1 cellular context compared by ENCODE assay signal in genomic region chr11:120674537-120674936, GRCh38.
TF ChIP-seq lines count a peak whose summit lies in the region.

No MANE protein-coding gene starts in this region.

TF ChIP-seq in HepG2, 621 proteins besides CTCF, POLR2A, EP300 and RAD21 (continued from another document and continues in another):
- no peak for TF ChIP-seq ZNF839 (CRISPR knock-in tag; IDR thresholded peaks at IDR 0.05; ENCODE audit: borderline replicate concordance)
- no peak for TF ChIP-seq ZSCAN31 (CRISPR knock-in tag; IDR thresholded peaks at IDR 0.05; ENCODE audit: low read depth)
- no peak for TF ChIP-seq ZBTB33 (CRISPR knock-in tag; IDR thresholded peaks at IDR 0.05)
- TF ChIP-seq ATM (IDR thresholded peaks at IDR 0.05; ENCODE audit: borderline replicate concordance) = no peak
- TF ChIP-seq FOXC1 (CRISPR knock-in tag; IDR thresholded peaks at IDR 0.05; ENCODE audit: borderline replicate concordance) = no peak
- TF ChIP-seq ZNF652 (CRISPR knock-in tag; IDR thresholded peaks at IDR 0.05; ENCODE audit: borderline replicate concordance, low read depth) = no peak
- no peak for TF ChIP-seq ZNF567 (CRISPR knock-in tag; IDR thresholded peaks at IDR 0.05; ENCODE audit: borderline replicate concordance)
- TF ChIP-seq SOX13 (IDR thresholded peaks at IDR 0.05) = no peak; the same call in 1 of the 2 replicates
- peak in 1 of 2 experiments; percentile 71; a peak in 2 of 4 replicates for TF ChIP-seq SOX13 (CRISPR knock-in tag; conservative IDR thresholded peaks at IDR 0.05 in 1 of 2, IDR thresholded peaks at IDR 0.05 in 1 of 2)
- TF ChIP-seq SALL2 (CRISPR knock-in tag; IDR thresholded peaks at IDR 0.05) = no peak
- no peak for TF ChIP-seq ZFP62 (CRISPR knock-in tag; IDR thresholded peaks at IDR 0.05)
- TF ChIP-seq PRDM4 (CRISPR knock-in tag; IDR thresholded peaks at IDR 0.05; ENCODE audit: borderline replicate concordance) = no peak
- TF ChIP-seq RARA (CRISPR knock-in tag; IDR thresholded peaks at IDR 0.05) = peak; percentile 50; the same call in 1 of the 2 replicates
- TF ChIP-seq ZBTB25 (CRISPR knock-in tag; IDR thresholded peaks at IDR 0.05) = no peak
- no peak for TF ChIP-seq AHR (CRISPR knock-in tag; IDR thresholded peaks at IDR 0.05)
- peak; percentile 73 for TF ChIP-seq ZNF644 (CRISPR knock-in tag; IDR thresholded peaks at IDR 0.05; ENCODE audit: low read depth)
- no peak for TF ChIP-seq JARID2 (CRISPR knock-in tag; IDR thresholded peaks at IDR 0.05; ENCODE audit: insufficient replicate concordance)
- TF ChIP-seq CBX5 (CRISPR knock-in tag; IDR thresholded peaks at IDR 0.05; ENCODE audit: borderline replicate concordance) = no peak
- no peak for TF ChIP-seq ZNF530 (CRISPR knock-in tag; IDR thresholded peaks at IDR 0.05; ENCODE audit: low read depth)
- TF ChIP-seq ZNF24 (IDR thresholded peaks at IDR 0.05) = no peak
- TF ChIP-seq FOSL1 (CRISPR knock-in tag; IDR thresholded peaks at IDR 0.05; ENCODE audit: borderline replicate concordance) = no peak
- no peak for TF ChIP-seq ZNF275 (CRISPR knock-in tag; IDR thresholded peaks at IDR 0.05; ENCODE audit: borderline replicate concordance)
- no peak for TF ChIP-seq FOXP4 (CRISPR knock-in tag; IDR thresholded peaks at IDR 0.05)
- TF ChIP-seq ZNF513 (CRISPR knock-in tag; conservative IDR thresholded peaks at IDR 0.05) = no peak
- TF ChIP-seq HNF4G (IDR thresholded peaks at IDR 0.05; ENCODE audit: borderline replicate concordance, low read depth, low read length) = peak; percentile 70
- TF ChIP-seq HNF4G (CRISPR knock-in tag; IDR thresholded peaks at IDR 0.05; ENCODE audit: borderline replicate concordance, low read depth) = peak; percentile 55; the same call in 1 of the 2 replicates
- TF ChIP-seq ZNF180 (CRISPR knock-in tag; IDR thresholded peaks at IDR 0.05; ENCODE audit: borderline replicate concordance, low read depth) = no peak
- TF ChIP-seq SRSF4 (IDR thresholded peaks at IDR 0.05; ENCODE audit: low read depth, low read length, poor library complexity, severe bottlenecking) = no peak
- no peak for TF ChIP-seq ZNF597 (CRISPR knock-in tag; IDR thresholded peaks at IDR 0.05)
- peak; percentile 83 for TF ChIP-seq ARID3A (IDR thresholded peaks at IDR 0.05; ENCODE audit: low read depth, low read length)
- no peak for TF ChIP-seq MTA1 (CRISPR knock-in tag; IDR thresholded peaks at IDR 0.05; ENCODE audit: borderline replicate concordance)
- no peak for TF ChIP-seq ZNF367 (CRISPR knock-in tag; IDR thresholded peaks at IDR 0.05; ENCODE audit: borderline replicate concordance)
- TF ChIP-seq RBAK (CRISPR knock-in tag; IDR thresholded peaks at IDR 0.05) = 0 out of 2 replicates have a peak, but pooled peaks have one; percentile 44
- no peak for TF ChIP-seq ISX (CRISPR knock-in tag; conservative IDR thresholded peaks at IDR 0.05)
- no peak for TF ChIP-seq TAF1 (CRISPR knock-in tag; IDR thresholded peaks at IDR 0.05)
- TF ChIP-seq JDP2 (CRISPR knock-in tag; IDR thresholded peaks at IDR 0.05; ENCODE audit: borderline replicate concordance) = no peak
- TF ChIP-seq KAT8 (CRISPR knock-in tag; IDR thresholded peaks at IDR 0.05) = no peak
- TF ChIP-seq ZNF512B (CRISPR knock-in tag; IDR thresholded peaks at IDR 0.05; ENCODE audit: borderline replicate concordance) = no peak
- peak; percentile 37; the same call in 1 of the 2 replicates for TF ChIP-seq ATF1 (CRISPR knock-in tag; IDR thresholded peaks at IDR 0.05)
- TF ChIP-seq GMEB2 (CRISPR knock-in tag; IDR thresholded peaks at IDR 0.05; ENCODE audit: low read depth) = no peak
- TF ChIP-seq ZBTB1 (CRISPR knock-in tag; IDR thresholded peaks at IDR 0.05; ENCODE audit: borderline replicate concordance) = no peak
- TF ChIP-seq NCOA5 (CRISPR knock-in tag; IDR thresholded peaks at IDR 0.05) = no peak
- TF ChIP-seq ZNF550 (CRISPR knock-in tag; IDR thresholded peaks at IDR 0.05; ENCODE audit: borderline replicate concordance) = no peak
- TF ChIP-seq YEATS2 (CRISPR knock-in tag; IDR thresholded peaks at IDR 0.05; ENCODE audit: borderline replicate concordance) = no peak
- no peak for TF ChIP-seq ZNF672 (CRISPR knock-in tag; IDR thresholded peaks at IDR 0.05)
- no peak for TF ChIP-seq KAT2B (IDR thresholded peaks at IDR 0.05; ENCODE audit: borderline replicate concordance, low read depth, low read length)
